Comparison of ENCODE assay signal across 1 cellular context in the genomic region with DNA sequence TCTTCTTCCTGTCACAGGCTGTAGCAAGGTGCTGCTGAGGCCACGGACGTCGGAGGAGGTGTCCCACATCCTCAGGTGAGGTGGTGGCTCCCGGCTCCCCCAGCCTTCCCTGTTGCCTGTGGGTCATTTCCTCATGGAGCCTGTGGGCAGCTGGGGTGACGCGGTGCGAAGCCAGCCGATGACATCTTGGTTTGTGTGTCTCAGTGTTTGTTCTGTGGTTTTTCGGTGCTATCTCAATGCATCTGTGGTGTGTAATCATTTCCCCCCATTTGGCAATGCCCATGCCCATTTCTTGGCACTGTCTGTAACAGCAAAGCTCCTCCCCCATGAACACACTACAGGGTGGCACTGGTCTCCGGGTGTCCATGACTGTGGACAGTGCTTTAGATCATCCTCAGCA.
TF ChIP-seq lines count a peak whose summit lies in the region.

No MANE protein-coding gene starts in this region.

TF ChIP-seq in IMR-90, 13 proteins besides CTCF, POLR2A, EP300 and RAD21:
- no peak for TF ChIP-seq MXI1 (IDR thresholded peaks at IDR 0.05; ENCODE audit: borderline replicate concordance, low read depth, low read length)
- TF ChIP-seq CEBPB (IDR thresholded peaks at IDR 0.05; ENCODE audit: low read depth, low read length): no peak
- TF ChIP-seq, protein P1, sequence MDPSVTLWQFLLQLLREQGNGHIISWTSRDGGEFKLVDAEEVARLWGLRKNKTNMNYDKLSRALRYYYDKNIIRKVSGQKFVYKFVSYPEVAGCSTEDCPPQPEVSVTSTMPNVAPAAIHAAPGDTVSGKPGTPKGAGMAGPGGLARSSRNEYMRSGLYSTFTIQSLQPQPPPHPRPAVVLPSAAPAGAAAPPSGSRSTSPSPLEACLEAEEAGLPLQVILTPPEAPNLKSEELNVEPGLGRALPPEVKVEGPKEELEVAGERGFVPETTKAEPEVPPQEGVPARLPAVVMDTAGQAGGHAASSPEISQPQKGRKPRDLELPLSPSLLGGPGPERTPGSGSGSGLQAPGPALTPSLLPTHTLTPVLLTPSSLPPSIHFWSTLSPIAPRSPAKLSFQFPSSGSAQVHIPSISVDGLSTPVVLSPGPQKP (IDR thresholded peaks at IDR 0.05; ENCODE audit: borderline replicate concordance, low read depth, low read length): no peak
